In the genomic region with DNA sequence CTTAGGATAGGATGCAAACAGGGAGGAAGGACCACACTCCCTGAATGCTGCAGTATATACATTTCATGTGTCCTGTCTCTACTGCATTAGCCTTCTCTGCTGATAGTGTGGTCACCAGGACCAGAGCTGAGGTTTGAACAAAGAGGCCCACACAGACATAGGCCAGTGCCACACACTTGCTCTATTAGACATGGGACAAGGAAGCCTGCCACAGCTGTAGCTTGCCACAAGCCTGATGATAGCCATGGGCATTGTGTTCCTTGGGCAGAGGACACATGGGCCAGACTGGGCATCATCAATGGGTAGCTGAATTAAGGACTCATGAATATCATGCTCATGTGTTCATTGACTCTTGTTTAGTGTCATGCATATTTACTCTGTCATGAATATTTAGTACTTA, we compare ENCODE assay signal across 20 cellular contexts. TPM values are rescaled to one million over a fixed set of nuclear protein-coding genes. Genes with fewer than 3 reads are reported as not detected.
A peak's percentile ranks its signal among the peaks of the same experiment; 100 is the strongest.
DNase-seq lines count a peak whose midpoint lies in the region; ATAC-seq, FAIRE-seq and TF ChIP-seq lines count a peak whose summit lies in the region.
"Had no signal": no experiment of that assay in that cellular context is flagged by ENCODE, and none has a peak within 500 bp of the region (broad histone marks: within the 10 kb centered on the region; RNA-seq: fewer than 3 reads in every experiment).

No MANE protein-coding gene starts in this region.

- TF ChIP-seq CTCF in vagina (IDR thresholded peaks at IDR 0.05): no peak

- DNase-seq in C1 segment of cervical spinal cord (lab: John Stamatoyannopoulos, UW) (peak in 9 of 14 donors; percentile 11 to 55 (median 23)), caudate nucleus (lab: John Stamatoyannopoulos, UW) (peak in 43 of 61 donors; percentile 2 to 84 (median 44)), mesenchymal stem cell (no peak), putamen (ENCODE audit: low spot score) (peak; percentile 70), vagina (ENCODE audit: extremely low spot score in 2 of 2) (no peak), H54 (ENCODE audit: insufficient read length, low spot score) (no peak)
- DNase-seq: AML-193; CD4-positive, alpha-beta T cell; DND-41; GDM1; GM23248; KG1; MM.1S; NCI-H1105; NCI-H187 treated with DMSO at 0.1 percent for 48 hours; NCI-H2171 treated with DMSO at 0.1 percent for 48 hours; Right ventricle myocardium superior had no signal

- H3K36me3 ChIP-seq in mesenchymal stem cell (ENCODE audit: control insufficient read depth in 1 of 2, insufficient read depth in 2 of 2, low read depth in 1 of 2, low read length in 2 of 2) (peaks cover 8 to 15% of the 10 kb centered on the region in 2 experiments), vagina (no peaks in the 10 kb centered on the region)

- no peak overlapping the region for H2AK5ac ChIP-seq in mesenchymal stem cell (ENCODE audit: low read length, severe bottlenecking)

- no peaks in the 10 kb centered on the region for H3K9me3 ChIP-seq in mesenchymal stem cell (ENCODE audit: control insufficient read depth, low read length)
- no peaks in the 10 kb centered on the region for H3K9me3 ChIP-seq in vagina

- no peak overlapping the region for H3K9ac ChIP-seq in mesenchymal stem cell (ENCODE audit: low read length)
- H3K9ac ChIP-seq: GM23248 had no signal

- H4K91ac ChIP-seq in mesenchymal stem cell (ENCODE audit: low read length): no peak overlapping the region

- H3K4me2 ChIP-seq in mesenchymal stem cell (ENCODE audit: low read length, poor library complexity, severe bottlenecking): no peak overlapping the region

- no peak for ATAC-seq in HG03460 (IDR thresholded peaks at IDR 0.05; ENCODE audit: unreplicated experiment)
- no peak for ATAC-seq in HG03045 (IDR thresholded peaks at IDR 0.05; ENCODE audit: unreplicated experiment)
- ATAC-seq: Panc1 had no signal

- H3K4me1 ChIP-seq in mesenchymal stem cell (ENCODE audit: control insufficient read depth, insufficient read depth, low read depth, low read length) (peaks cover 2% of the 10 kb centered on the region), vagina (peaks cover 15% of the 10 kb centered on the region)

- no peak overlapping the region for H2AFZ ChIP-seq in mesenchymal stem cell (ENCODE audit: low read depth, low read length)
- H2AFZ ChIP-seq: GM23248 had no signal

- TF ChIP-seq POLR2A in vagina (IDR thresholded peaks at IDR 0.05) (no peak), H54 (IDR thresholded peaks at IDR 0.05; ENCODE audit: low read depth, low read length) (no peak)

- no peaks in the 10 kb centered on the region for H3K27me3 ChIP-seq in mesenchymal stem cell (ENCODE audit: control insufficient read depth in 1 of 2, insufficient read depth in 1 of 2, low read length in 2 of 2)
- H3K27me3 ChIP-seq in vagina: no peaks in the 10 kb centered on the region

- intact Hi-C loops in vagina (cut with DNase I): no loop called here

- H4K8ac ChIP-seq in mesenchymal stem cell (ENCODE audit: low read length): peak overlapping the region; percentile 27

- no peak overlapping the region for H3K14ac ChIP-seq in mesenchymal stem cell (ENCODE audit: low read length in 2 of 2)

- no peak overlapping the region for H2BK5ac ChIP-seq in mesenchymal stem cell (ENCODE audit: low read depth, low read length, poor library complexity, severe bottlenecking)

- H2BK15ac ChIP-seq in mesenchymal stem cell (ENCODE audit: low read depth, poor library complexity, severe bottlenecking): no peak overlapping the region

- no peak overlapping the region for H3K23ac ChIP-seq in mesenchymal stem cell (ENCODE audit: low read length in 2 of 2)

- H3K27ac ChIP-seq in caudate nucleus (ENCODE audit: low read depth, low read length) (no peak overlapping the region), mesenchymal stem cell (ENCODE audit: low read length, poor library complexity, severe bottlenecking) (no peak overlapping the region), vagina (no peak overlapping the region)
- H3K27ac ChIP-seq: GM23248 had no signal

- H3K79me1 ChIP-seq in mesenchymal stem cell (replicated peaks; ENCODE audit: low read length, poor library complexity, severe bottlenecking): peaks cover 13% of the 10 kb centered on the region

- H3K4ac ChIP-seq in mesenchymal stem cell (ENCODE audit: low read depth in 1 of 2, low read length in 2 of 2): no peak overlapping the region

- H3K18ac ChIP-seq in mesenchymal stem cell (ENCODE audit: low read depth in 1 of 2, low read length in 2 of 2): no peak overlapping the region

- no peak for FAIRE-seq in H54 (lab: Jason Lieb, UNC)

- H2BK12ac ChIP-seq in mesenchymal stem cell (ENCODE audit: low read length in 2 of 2): no peak overlapping the region

- no peak overlapping the region for H2BK120ac ChIP-seq in mesenchymal stem cell (ENCODE audit: low read depth, low read length)

- H3K4me3 ChIP-seq in mesenchymal stem cell (ENCODE audit: insufficient read depth in 1 of 2, low read depth in 1 of 2, low read length in 2 of 2): no peak overlapping the region
- H3K4me3 ChIP-seq in vagina: no peak overlapping the region
- H3K4me3 ChIP-seq: GM23248 had no signal

RNA-seq across cellular contexts. Expression of gene CAMSAP2, which starts 10.4 kb away (rescaled TPM):
- polyA plus RNA-seq in mesenchymal stem cell (2013, experiment 1 of 2): 24.0 TPM
- 23.8 TPM for polyA plus RNA-seq in mesenchymal stem cell (2013, experiment 2 of 2)
- total RNA-seq in vagina: 30.0 TPM

Comparison
In these comparisons a context has a peak if more than half of its experiments do, and no peak if none do; other contexts are left out.
1. DNase-seq: peak in C1 segment of cervical spinal cord (9 of 14), caudate nucleus (43 of 61) and putamen (single experiment); none in mesenchymal stem cell (single experiment), vagina (0 of 2) and H54 (single experiment).